ENCODE assay signal across 2 cellular contexts in genomic region chr20:35714127-35714526, GRCh38.
A peak's percentile ranks its signal among the peaks of the same experiment; 100 is the strongest.
TF ChIP-seq lines count a peak whose summit lies in the region.

No MANE protein-coding gene starts in this region.

TF ChIP-seq in GM12891, 5 proteins besides CTCF, POLR2A, EP300 and RAD21:
- TF ChIP-seq POLR2AphosphoS5 (IDR thresholded peaks at IDR 0.05; ENCODE audit: low read depth, low read length): peak; percentile 39; the same call in 1 of the 2 replicates
- no peak for TF ChIP-seq PAX5 (IDR thresholded peaks at IDR 0.05; ENCODE audit: insufficient read depth, low read length, severe bottlenecking)

TF ChIP-seq in GM12878, 131 proteins besides CTCF, POLR2A, EP300 and RAD21:
- peak; percentile 32; the same call in 1 of the 2 replicates for TF ChIP-seq POLR2AphosphoS5 (IDR thresholded peaks at IDR 0.05; ENCODE audit: low read length)
- no peak for TF ChIP-seq STAT3 (IDR thresholded peaks at IDR 0.05; ENCODE audit: low read depth, low read length)
